ENCODE assay signal across 29 cellular contexts in genomic region chr1:27374687-27375086, GRCh38. TPM values are rescaled to one million over a fixed set of nuclear protein-coding genes. Genes with fewer than 3 reads are reported as not detected.
A peak's percentile ranks its signal among the peaks of the same experiment; 100 is the strongest.
DNase-seq lines count a peak whose midpoint lies in the region; ATAC-seq and TF ChIP-seq lines count a peak whose summit lies in the region.
"Had no signal": no experiment of that assay in that cellular context is flagged by ENCODE, and none has a peak within 500 bp of the region (broad histone marks: within the 10 kb centered on the region; RNA-seq: fewer than 3 reads in every experiment).

TSS of gene FCN3 (minus strand) at chr1:27374824. CDS start at chr1:27374818, 6 bp downstream.

- DNase-seq in ascending aorta (ENCODE audit: low spot score in 2 of 2): no peak
- DNase-seq in right cardiac atrium: peak in 2 of 3 donors; percentile 50 to 65
- DNase-seq in neuronal stem cell (ENCODE audit: low spot score): no peak
- DNase-seq in putamen (ENCODE audit: low spot score): no peak
- DNase-seq in CD4-positive, alpha-beta T cell: no peak
- DNase-seq in OCI-M1 (lab: John Stamatoyannopoulos, UW): no peak
- DNase-seq: activated CD4-positive, alpha-beta T cell treated with anti-CD3 and anti-CD28 coated beads for 36 hours; activated naive CD4-positive, alpha-beta T cell; activated T-cell treated with anti-CD3 and anti-CD28 coated beads, Interleukin-2, amount 50 U/mL, for 48 hours; amygdala; caudate nucleus; dermis blood vessel endothelial cell; DND-41; NCI-H1092; NCI-H1930; NCI-H69; SK-N-SH; small intestine; stimulated activated CD4-positive, alpha-beta T cell treated with anti-CD3 and anti-CD28 coated beads, Interleukin-2, amount 100 ng/mL, for 24 hours; substantia nigra; T-helper 17 cell had no signal

- peak within 1 kb of the TSS; percentile 34 for H2BK12ac ChIP-seq in neuronal stem cell (ENCODE audit: low read length)

- H4K8ac ChIP-seq in neuronal stem cell (ENCODE audit: low read depth, low read length): no peak within 1 kb of the TSS

- H3K36me3 ChIP-seq in BLaER1 (no peaks in the 10 kb centered on the region), ascending aorta (no peaks in the 10 kb centered on the region), neuronal stem cell (replicated peaks in 1 of 2; ENCODE audit: control insufficient read depth in 2 of 2, insufficient read depth in 2 of 2, low read length in 2 of 2) (no peaks in the 10 kb centered on the region)

- WGBS in right cardiac atrium: 71% methylated on average over 1 of the region's 1 CpG
- WGBS in neuronal stem cell (ENCODE audit: extremely low coverage in 2 of 2, insufficient read length in 2 of 2, insufficient replicate concordance in 1 of 2), 2 donors: no CpG with 5 or more reads among the region's 1 CpG

- H3K4me3 Mint-ChIP-seq in CD4-positive, alpha-beta T cell: no peak within 1 kb of the TSS
- H3K4me3 Mint-ChIP-seq: activated CD4-positive, alpha-beta T cell treated with anti-CD3 and anti-CD28 coated beads for 36 hours; T-helper 17 cell had no signal

- peak within 1 kb of the TSS; percentile 51 for H3K4me2 ChIP-seq in BLaER1
- no peak within 1 kb of the TSS for H3K4me2 ChIP-seq in neuronal stem cell (ENCODE audit: insufficient read depth, low read length, poor library complexity, severe bottlenecking)
- H3K4me2 ChIP-seq: SK-N-SH had no signal

- no peaks in the 10 kb centered on the region for H3K27me3 Mint-ChIP-seq in CD4-positive, alpha-beta T cell
- H3K27me3 Mint-ChIP-seq: activated CD4-positive, alpha-beta T cell treated with anti-CD3 and anti-CD28 coated beads for 36 hours; T-helper 17 cell had no signal

- H2BK120ac ChIP-seq in neuronal stem cell (ENCODE audit: low read depth, low read length): peak within 1 kb of the TSS; percentile 88

- H3K14ac ChIP-seq in neuronal stem cell (ENCODE audit: low read length): no peak within 1 kb of the TSS

- no peak within 1 kb of the TSS for H3K4ac ChIP-seq in neuronal stem cell (ENCODE audit: low read length)

- H3K27me3 ChIP-seq in BLaER1: no peaks in the 10 kb centered on the region
- H3K27me3 ChIP-seq in ascending aorta: no peaks in the 10 kb centered on the region
- H3K27me3 ChIP-seq in right cardiac atrium (ENCODE audit: control insufficient read depth, insufficient read depth): no peaks in the 10 kb centered on the region
- peaks cover 0 to 16% (median 1%) of the 10 kb centered on the region in 3 experiments for H3K27me3 ChIP-seq in neuronal stem cell (ENCODE audit: control insufficient read depth in 3 of 3, insufficient read depth in 3 of 3, low read depth in 1 of 3, low read length in 3 of 3)
- H3K27me3 ChIP-seq in CD4-positive, alpha-beta T cell (ENCODE audit: control insufficient read depth, insufficient read depth, low read length): no peaks in the 10 kb centered on the region

- no peak within 1 kb of the TSS for H3K23ac ChIP-seq in neuronal stem cell (ENCODE audit: low read depth, low read length, poor library complexity)

- H3K9me3 ChIP-seq in BLaER1: no peaks in the 10 kb centered on the region
- H3K9me3 ChIP-seq in ascending aorta: no peaks in the 10 kb centered on the region
- H3K9me3 ChIP-seq in right cardiac atrium (ENCODE audit: control insufficient read depth, low read length): no peaks in the 10 kb centered on the region
- no peaks in the 10 kb centered on the region for H3K9me3 ChIP-seq in neuronal stem cell (replicated peaks in 1 of 2; ENCODE audit: control insufficient read depth in 2 of 2, insufficient read depth in 1 of 2, low read depth in 1 of 2, low read length in 2 of 2)
- no peaks in the 10 kb centered on the region for H3K9me3 ChIP-seq in CD4-positive, alpha-beta T cell (ENCODE audit: control insufficient read depth, low read length)
- H3K9me3 ChIP-seq: SK-N-SH had no signal

- H3K79me1 ChIP-seq in neuronal stem cell (ENCODE audit: low read depth, low read length): no peaks in the 10 kb centered on the region

- H4K91ac ChIP-seq in neuronal stem cell (ENCODE audit: low read depth, low read length, poor library complexity): no peak within 1 kb of the TSS

- intact Hi-C loops in ascending aorta (cut with DNase I) (no loop called here), right cardiac atrium (cut with DNase I) (no loop called here)
- intact Hi-C loops in CD4-positive, alpha-beta T cell (cut with DNase I, micrococcal nuclease): no loop called here

- no peak within 1 kb of the TSS for H3K18ac ChIP-seq in neuronal stem cell (ENCODE audit: low read length)

- POLR2A ChIA-PET in CD4-positive, alpha-beta T cell (lab: Charles Lee): interaction anchor here (1.6 kb wide), 1 partner anchor 9 kb away, joined by 5 read pairs; no protein-coding TSS in a partner anchor

- no peak within 1 kb of the TSS for H3K4me3 ChIP-seq in BLaER1
- no peak within 1 kb of the TSS for H3K4me3 ChIP-seq in ascending aorta
- no peak within 1 kb of the TSS for H3K4me3 ChIP-seq in right cardiac atrium (ENCODE audit: low read length)
- H3K4me3 ChIP-seq in neuronal stem cell (ENCODE audit: low read length in 2 of 2): no peak within 1 kb of the TSS

- H2BK15ac ChIP-seq in neuronal stem cell (ENCODE audit: low read length): no peak within 1 kb of the TSS

- H3K4me1 Mint-ChIP-seq in CD4-positive, alpha-beta T cell (ENCODE audit: low read depth): peaks cover 3% of the 10 kb centered on the region

- H3K36me3 Mint-ChIP-seq in CD4-positive, alpha-beta T cell (ENCODE audit: low read depth): no peaks in the 10 kb centered on the region

- no peak within 1 kb of the TSS for H3K27ac Mint-ChIP-seq in CD4-positive, alpha-beta T cell
- H3K27ac Mint-ChIP-seq: activated CD4-positive, alpha-beta T cell treated with anti-CD3 and anti-CD28 coated beads for 36 hours; T-helper 17 cell had no signal

- H3K9me3 Mint-ChIP-seq in CD4-positive, alpha-beta T cell: no peaks in the 10 kb centered on the region

- H3K27ac ChIP-seq in BLaER1 (no peak within 1 kb of the TSS), ascending aorta (no peak within 1 kb of the TSS), right cardiac atrium (ENCODE audit: low read length) (peak within 1 kb of the TSS; percentile 46), neuronal stem cell (replicated peaks; ENCODE audit: low read length) (no peak within 1 kb of the TSS)
- no peak within 1 kb of the TSS for H3K27ac ChIP-seq in CD4-positive, alpha-beta T cell (ENCODE audit: low read depth, low read length)

- H2AK5ac ChIP-seq in neuronal stem cell (ENCODE audit: low read depth, low read length): peak within 1 kb of the TSS; percentile 34

- H2AFZ ChIP-seq in neuronal stem cell (ENCODE audit: low read length): no peak within 1 kb of the TSS

- H4K20me1 ChIP-seq in BLaER1: no peaks in the 10 kb centered on the region

- peak in 1 of 2 donors; percentile 37 for ATAC-seq in right cardiac atrium
- ATAC-seq in CD4-positive, alpha-beta T cell (ENCODE audit: poor library complexity): no peak
- no peak for ATAC-seq in HG03457 (IDR thresholded peaks at IDR 0.05; ENCODE audit: unreplicated experiment)
- ATAC-seq: activated CD4-positive, alpha-beta T cell treated with anti-CD3 and anti-CD28 coated beads for 36 hours; T-helper 17 cell had no signal

- CTCF ChIA-PET in CD4-positive, alpha-beta T cell (lab: Charles Lee): no interaction called here

- H3K9ac ChIP-seq in BLaER1 (no peak within 1 kb of the TSS), neuronal stem cell (ENCODE audit: low read depth, low read length, poor library complexity) (peak within 1 kb of the TSS; percentile 67)
- H3K9ac ChIP-seq: SK-N-SH had no signal

- H3K4me1 ChIP-seq in BLaER1 (peaks cover 56% of the 10 kb centered on the region), ascending aorta (no peaks in the 10 kb centered on the region), right cardiac atrium (ENCODE audit: control insufficient read depth, insufficient read depth, low read length) (no peaks in the 10 kb centered on the region), neuronal stem cell (ENCODE audit: control insufficient read depth in 2 of 2, insufficient read depth in 1 of 2, low read depth in 1 of 2, low read length in 2 of 2) (peaks cover 0 to 4% of the 10 kb centered on the region in 2 donors)

- TF ChIP-seq CTCF in ascending aorta (IDR thresholded peaks at IDR 0.05): no peak
- no peak for TF ChIP-seq CTCF in CD4-positive, alpha-beta T cell (IDR thresholded peaks at IDR 0.05)

- H2BK5ac ChIP-seq in neuronal stem cell (ENCODE audit: low read length): no peak within 1 kb of the TSS

RNA-seq across cellular contexts. Expression of gene FCN3, which starts in this region (rescaled TPM):
- total RNA-seq in ascending aorta (13.2 TPM), right cardiac atrium (10 to 100 TPM in 3 of 4 donors, 1 to 10 TPM in 1; 5.8 to 46.0 (median 11.9) TPM)
- 98.1 TPM for polyA plus RNA-seq in right cardiac atrium
- polyA plus RNA-seq in neuronal stem cell (2013, experiment 1 of 2): not detected
- not detected for polyA plus RNA-seq in neuronal stem cell (2013, experiment 2 of 2)
- total RNA-seq in CD4-positive, alpha-beta T cell: not detected
- total RNA-seq: activated CD4-positive, alpha-beta T cell treated with anti-CD3 and anti-CD28 coated beads for 36 hours; activated CD8-positive, alpha-beta memory T cell treated with anti-CD3 and anti-CD28 coated beads for 36 hours; dermis blood vessel endothelial cell; glomerular endothelial cell; mononuclear cell; RPMI7951; T-helper 17 cell; urinary bladder had no signal
- polyA plus RNA-seq: BJ, SK-N-SH had no signal

Comparison
In these comparisons a context has a peak if more than half of its experiments do, and no peak if none do; other contexts are left out.
1. RNA of gene FCN3 (total RNA-seq): 13.2 TPM in ascending aorta (single experiment) and 5.8 to 46.0 TPM in right cardiac atrium; not detected in CD4-positive, alpha-beta T cell; every median in the first group is over 4 times any median in the second.
2. DNase-seq: peak in right cardiac atrium (2 of 3); none in ascending aorta (0 of 2), neuronal stem cell (single experiment), putamen (single experiment), CD4-positive, alpha-beta T cell (0 of 10) and OCI-M1 (single experiment).